ENCODE assay signal across 11 cellular contexts in genomic region chr11:68890490-68891231, GRCh38. TPM values are rescaled to one million over a fixed set of nuclear protein-coding genes. Genes with fewer than 3 reads are reported as not detected.
DNase-seq lines count a peak whose midpoint lies in the region; ATAC-seq, FAIRE-seq and TF ChIP-seq lines count a peak whose summit lies in the region.
"Had no signal": no experiment of that assay in that cellular context is flagged by ENCODE, and none has a peak within 500 bp of the region (broad histone marks: within the 10 kb centered on the region; RNA-seq: fewer than 3 reads in every experiment).

No MANE protein-coding gene starts in this region.

- peaks cover 32 to 39% of the 10 kb centered on the region in 2 experiments for H3K36me3 ChIP-seq in mesenchymal stem cell (ENCODE audit: control insufficient read depth in 1 of 2, insufficient read depth in 2 of 2, low read depth in 1 of 2, low read length in 2 of 2)
- H3K36me3 ChIP-seq in upper lobe of left lung, result peaks cover 8 to 45% (median 41%) of the 10 kb centered on the region in 4 donors

- H3K4me1 Mint-ChIP-seq in activated T-cell treated with anti-CD3 and anti-CD28 coated beads, Interleukin-2, amount 50 U/mL, for 24 hours (ENCODE audit: low read depth), result peaks cover 3% of the 10 kb centered on the region

- ATAC-seq in upper lobe of left lung (ENCODE audit: low FRiP score in 2 of 2) (peak; percentile 69 to 88), GM19351 (IDR thresholded peaks at IDR 0.05; ENCODE audit: unreplicated experiment) (no peak), GM21526 (IDR thresholded peaks at IDR 0.05; ENCODE audit: low FRiP score, unreplicated experiment) (no peak)

- H3K4me3 ChIP-seq in mesenchymal stem cell (ENCODE audit: insufficient read depth in 1 of 2, low read depth in 1 of 2, low read length in 2 of 2) (peak overlapping the region in 1 of 2 experiments; percentile 43), upper lobe of left lung (no peak overlapping the region)
- H3K4me3 ChIP-seq: PC-9 had no signal

- H3K79me1 ChIP-seq in mesenchymal stem cell (replicated peaks; ENCODE audit: low read length, poor library complexity, severe bottlenecking), result peaks cover 7% of the 10 kb centered on the region

- peaks cover 19% of the 10 kb centered on the region for H3K4me1 ChIP-seq in mesenchymal stem cell (ENCODE audit: control insufficient read depth, insufficient read depth, low read depth, low read length)
- peaks cover 0 to 13% (median 10%) of the 10 kb centered on the region in 4 donors for H3K4me1 ChIP-seq in upper lobe of left lung

- no peak for TF ChIP-seq CTCF in upper lobe of left lung (IDR thresholded peaks at IDR 0.05)

- no peak overlapping the region for H2BK15ac ChIP-seq in mesenchymal stem cell (ENCODE audit: low read depth, poor library complexity, severe bottlenecking)

- peak overlapping the region; percentile 52 for H2AK5ac ChIP-seq in mesenchymal stem cell (ENCODE audit: low read length, severe bottlenecking)

- H3K4ac ChIP-seq in mesenchymal stem cell (ENCODE audit: low read depth in 1 of 2, low read length in 2 of 2), result no peak overlapping the region

- H3K23ac ChIP-seq in mesenchymal stem cell (ENCODE audit: low read length in 2 of 2), result no peak overlapping the region

- DNase-seq in NCI-H1092 treated with DMSO at 0.1 percent for 48 hours (lab: John Stamatoyannopoulos, UW) (peak; percentile 5), NCI-H1092 (lab: John Stamatoyannopoulos, UW) (no peak), mesenchymal stem cell (no peak), upper lobe of left lung (peak; percentile 42 to 85)
- DNase-seq in activated T-cell treated with anti-CD3 and anti-CD28 coated beads, Interleukin-2, amount 50 U/mL, for 24 hours, result no peak
- DNase-seq: PC-9 had no signal

- peak overlapping the region; percentile 64 for H3K9ac ChIP-seq in mesenchymal stem cell (ENCODE audit: low read length)

- H3K9me3 Mint-ChIP-seq in activated T-cell treated with anti-CD3 and anti-CD28 coated beads, Interleukin-2, amount 50 U/mL, for 24 hours, result no peaks in the 10 kb centered on the region

- no peak for TF ChIP-seq POLR2A in upper lobe of left lung (IDR thresholded peaks at IDR 0.05)

- H2BK120ac ChIP-seq in mesenchymal stem cell (ENCODE audit: low read depth, low read length), result no peak overlapping the region

- H3K14ac ChIP-seq in mesenchymal stem cell (ENCODE audit: low read length in 2 of 2), result no peak overlapping the region

- no peak for TF ChIP-seq EP300 in upper lobe of left lung (IDR thresholded peaks at IDR 0.05)

- WGBS in mesenchymal stem cell, result 84% methylated on average over 17 of the region's 17 CpGs
- WGBS in upper lobe of left lung, 2 donors, result 47 to 61% methylated on average over 14 to 17 of the region's 17 CpGs

- H3K9me3 ChIP-seq in mesenchymal stem cell (ENCODE audit: control insufficient read depth, low read length), result no peaks in the 10 kb centered on the region
- no peaks in the 10 kb centered on the region for H3K9me3 ChIP-seq in upper lobe of left lung

- H4K91ac ChIP-seq in mesenchymal stem cell (ENCODE audit: low read length), result no peak overlapping the region

- H3K4me2 ChIP-seq in mesenchymal stem cell (ENCODE audit: low read length, poor library complexity, severe bottlenecking), result no peak overlapping the region
- H3K4me2 ChIP-seq: PC-9 had no signal

- H3K27me3 Mint-ChIP-seq in activated T-cell treated with anti-CD3 and anti-CD28 coated beads, Interleukin-2, amount 50 U/mL, for 24 hours, result no peaks in the 10 kb centered on the region

- H3K4me3 Mint-ChIP-seq in activated T-cell treated with anti-CD3 and anti-CD28 coated beads, Interleukin-2, amount 50 U/mL, for 24 hours, result no peak overlapping the region

- H4K8ac ChIP-seq in mesenchymal stem cell (ENCODE audit: low read length), result no peak overlapping the region

- H3K27ac ChIP-seq in mesenchymal stem cell (ENCODE audit: low read length, poor library complexity, severe bottlenecking) (peak overlapping the region; percentile 43), upper lobe of left lung (peak overlapping the region in 3 of 4 donors; percentile 13 to 43 (median 16))
- H3K27ac ChIP-seq: 22Rv1, PC-9 had no signal

- H2BK5ac ChIP-seq in mesenchymal stem cell (ENCODE audit: low read depth, low read length, poor library complexity, severe bottlenecking), result no peak overlapping the region

- peaks cover 63% of the 10 kb centered on the region for H3K36me3 Mint-ChIP-seq in activated T-cell treated with anti-CD3 and anti-CD28 coated beads, Interleukin-2, amount 50 U/mL, for 24 hours (ENCODE audit: low read depth)

- no peak overlapping the region for H2BK12ac ChIP-seq in mesenchymal stem cell (ENCODE audit: low read length in 2 of 2)

- no peak overlapping the region for H3K18ac ChIP-seq in mesenchymal stem cell (ENCODE audit: low read depth in 1 of 2, low read length in 2 of 2)

- no peaks in the 10 kb centered on the region for H3K27me3 ChIP-seq in mesenchymal stem cell (ENCODE audit: control insufficient read depth in 1 of 2, insufficient read depth in 1 of 2, low read length in 2 of 2)
- no peaks in the 10 kb centered on the region for H3K27me3 ChIP-seq in upper lobe of left lung

- H3K27ac Mint-ChIP-seq in activated T-cell treated with anti-CD3 and anti-CD28 coated beads, Interleukin-2, amount 50 U/mL, for 24 hours, result no peak overlapping the region

- no peak overlapping the region for H2AFZ ChIP-seq in mesenchymal stem cell (ENCODE audit: low read depth, low read length)
- H2AFZ ChIP-seq: PC-9 had no signal

- FAIRE-seq in endometrium (lab: Jason Lieb, UNC), result peak; percentile 90
- FAIRE-seq: H54 had no signal

RNA-seq across cellular contexts. Expression of gene MRPL21, which starts 13.0 kb away (rescaled TPM):
- 71.6 TPM for polyA plus RNA-seq in mesenchymal stem cell (2013, experiment 1 of 2)
- polyA plus RNA-seq in mesenchymal stem cell (2013, experiment 2 of 2), result 69.8 TPM
- 10 to 100 TPM; 17.8 to 50.8 (median 32.3) TPM for total RNA-seq in upper lobe of left lung

RNA-seq across cellular contexts. Expression of gene IGHMBP2, which starts 13.0 kb away (rescaled TPM):
- polyA plus RNA-seq in mesenchymal stem cell (2013, experiment 1 of 2), result 5.9 TPM
- 5.1 TPM for polyA plus RNA-seq in mesenchymal stem cell (2013, experiment 2 of 2)
- total RNA-seq in upper lobe of left lung, result 10 to 100 TPM; 11.7 to 84.9 (median 18.9) TPM

RNA-seq across cellular contexts. Expression of gene CPT1A, which starts 48.9 kb away (rescaled TPM):
- polyA plus RNA-seq in mesenchymal stem cell (2013, experiment 1 of 2), result 28.4 TPM
- 27.0 TPM for polyA plus RNA-seq in mesenchymal stem cell (2013, experiment 2 of 2)
- total RNA-seq in upper lobe of left lung, result 10 to 100 TPM; 38.2 to 91.8 (median 63.3) TPM

Comparison
In these comparisons a context has a peak if more than half of its experiments do, and no peak if none do; other contexts are left out.
1. DNase-seq: peak in NCI-H1092 treated with DMSO at 0.1 percent for 48 hours (single experiment) and upper lobe of left lung (2 of 2); none in NCI-H1092 (single experiment), mesenchymal stem cell (single experiment) and activated T-cell treated with anti-CD3 and anti-CD28 coated beads, Interleukin-2, amount 50 U/mL, for 24 hours (single experiment).
2. ATAC-seq: peak in upper lobe of left lung (2 of 2); none in GM19351 (single experiment) and GM21526 (single experiment).